ENCODE assay signal across 16 cellular contexts in the genomic region with DNA sequence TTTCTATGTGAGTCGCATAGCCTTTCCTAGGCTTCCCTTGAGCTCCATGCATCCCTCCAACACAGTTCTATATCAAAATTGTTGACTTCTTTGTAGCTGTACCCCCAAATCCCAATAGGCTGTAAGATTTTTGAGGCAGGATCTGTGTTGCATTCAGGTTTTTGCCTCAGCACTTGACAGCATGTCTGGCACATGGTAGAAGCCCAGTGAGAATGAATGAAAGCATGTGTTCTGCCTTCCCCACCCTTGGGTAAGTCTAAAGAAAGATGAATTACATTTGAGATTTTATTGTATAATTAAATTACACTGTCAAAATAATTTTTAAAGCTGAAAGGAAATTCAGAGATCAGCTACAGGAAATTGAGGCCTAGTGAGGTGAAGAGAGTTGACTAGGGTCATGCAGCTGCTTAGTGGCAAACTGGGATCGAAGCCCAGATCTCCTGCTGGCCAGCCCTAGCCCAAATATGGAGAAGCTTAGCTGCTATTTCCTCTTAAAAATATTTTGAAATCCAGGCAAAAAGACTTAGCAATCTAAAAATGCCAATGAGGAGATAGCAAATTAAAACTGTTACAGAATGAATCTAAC.
DNase-seq lines count a peak whose midpoint lies in the region; ATAC-seq, FAIRE-seq and TF ChIP-seq lines count a peak whose summit lies in the region.
"Had no signal": no experiment of that assay in that cellular context is flagged by ENCODE, and none has a peak within 500 bp of the region (broad histone marks: within the 10 kb centered on the region; RNA-seq: fewer than 3 reads in every experiment).

No MANE protein-coding gene starts in this region.

- no peak overlapping the region for H2AK5ac ChIP-seq in IMR-90 (ENCODE audit: low read depth, low read length)

- DNase-seq in IMR-90 (no peak), endothelial cell of umbilical vein (ENCODE audit: low read depth, low spot score) (peak; percentile 50), lower lobe of right lung (no peak), thyroid gland (peak; percentile 5 to 16)
- DNase-seq in NK-92 treated with Interleukin-12 subunit alpha and Interleukin-12 subunit beta, amount 100 ng/mL, for 24 hours (lab: John Stamatoyannopoulos, UW), result no peak
- no peak for DNase-seq in activated CD8-positive, alpha-beta T cell treated with anti-CD3 and anti-CD28 coated beads for 36 hours
- DNase-seq: activated CD4-positive, alpha-beta T cell treated with anti-CD3 and anti-CD28 coated beads, Interleukin-2, amount 10 ng/mL, durations not matched to agents 24 days and 14 days; activated naive CD8-positive, alpha-beta T cell treated with anti-CD3 and anti-CD28 coated beads, Interleukin-2, amount 50 U/mL, for 24 hours; activated T-cell treated with anti-CD3 and anti-CD28 coated beads, Interleukin-2, amount 50 U/mL, for 48 hours; NCI-H2029 treated with DMSO at 0.1 percent for 48 hours; SHP77; sigmoid colon; stimulated activated naive CD4-positive, alpha-beta T cell treated with Interleukin-2 at 50 U/mL for 16 hours; T-helper 9 cell had no signal

- no TSS peak for BruUV-seq in IMR-90 (replicated peaks; lab: Mats Ljungman, UMichigan)
- no TSS peak for BruUV-seq in endothelial cell of umbilical vein (replicated peaks; lab: Mats Ljungman, UMichigan)

- H2BK15ac ChIP-seq in IMR-90 (ENCODE audit: low read depth, low read length), result no peak overlapping the region

- H3K27me3 ChIP-seq in IMR-90 (ENCODE audit: control insufficient read depth, insufficient read depth, low read length) (no peaks in the 10 kb centered on the region), endothelial cell of umbilical vein (ENCODE audit: control insufficient read depth in 2 of 2, insufficient read depth in 2 of 2, low read length in 2 of 2) (no peaks in the 10 kb centered on the region), lower lobe of right lung (ENCODE audit: low read depth) (no peaks in the 10 kb centered on the region), thyroid gland (no peaks in the 10 kb centered on the region)
- H3K27me3 ChIP-seq: sigmoid colon had no signal

- H3K9me3 ChIP-seq in IMR-90 (ENCODE audit: control insufficient read depth, insufficient read depth, low read length) (no peaks in the 10 kb centered on the region), endothelial cell of umbilical vein (replicated peaks; ENCODE audit: control insufficient read depth, insufficient read depth, low read length) (no peaks in the 10 kb centered on the region), lower lobe of right lung (no peaks in the 10 kb centered on the region), thyroid gland (no peaks in the 10 kb centered on the region)
- H3K9me3 ChIP-seq: sigmoid colon had no signal

- H3K23ac ChIP-seq in IMR-90 (ENCODE audit: low read depth, low read length), result no peak overlapping the region

- TF ChIP-seq RAD21 in IMR-90 (IDR thresholded peaks at IDR 0.05; ENCODE audit: low read length), result no peak

- H3K27me3 Mint-ChIP-seq in activated CD8-positive, alpha-beta T cell treated with anti-CD3 and anti-CD28 coated beads for 36 hours, result no peaks in the 10 kb centered on the region
- H3K27me3 Mint-ChIP-seq: activated CD4-positive, alpha-beta T cell treated with anti-CD3 and anti-CD28 coated beads, Interleukin-2, amount 10 ng/mL, durations not matched to agents 24 days and 14 days had no signal

- H3K27ac ChIP-seq in IMR-90 (ENCODE audit: insufficient read depth, low read length) (no peak overlapping the region), endothelial cell of umbilical vein (ENCODE audit: insufficient read depth, low read depth, low read length) (no peak overlapping the region), lower lobe of right lung (no peak overlapping the region), thyroid gland (no peak overlapping the region)
- H3K27ac ChIP-seq: sigmoid colon had no signal

- H3K9ac ChIP-seq in IMR-90 (ENCODE audit: low read depth, low read length), result no peak overlapping the region
- no peak overlapping the region for H3K9ac ChIP-seq in endothelial cell of umbilical vein (replicated peaks; ENCODE audit: extremely low read depth, insufficient read depth, low read length)

- POLR2A ChIA-PET in IMR-90 (lab: Charles Lee; ENCODE audit: unreplicated experiment) (no interaction called here), endothelial cell of umbilical vein (lab: Charles Lee) (no interaction called here)
- POLR2A ChIA-PET in activated CD8-positive, alpha-beta T cell treated with anti-CD3 and anti-CD28 coated beads for 36 hours (lab: Charles Lee), result no interaction called here

- H3K79me1 ChIP-seq in IMR-90 (ENCODE audit: low read depth in 1 of 2, low read length in 2 of 2), result no peaks in the 10 kb centered on the region

- TF ChIP-seq CTCF in IMR-90 (conservative IDR thresholded peaks at IDR 0.05; ENCODE audit: low read depth, low read length) (no peak), endothelial cell of umbilical vein (IDR thresholded peaks at IDR 0.05; ENCODE audit: extremely low read depth in 1 of 2, insufficient read depth in 1 of 2, low read depth in 1 of 2, low read length in 2 of 2) (no peak), lower lobe of right lung (IDR thresholded peaks at IDR 0.05) (no peak), thyroid gland (IDR thresholded peaks at IDR 0.05) (no peak)
- TF ChIP-seq CTCF in activated CD8-positive, alpha-beta T cell treated with anti-CD3 and anti-CD28 coated beads for 36 hours (IDR thresholded peaks at IDR 0.05), result no peak

- FAIRE-seq in endothelial cell of umbilical vein (lab: Jason Lieb, UNC), result no peak

- no peaks in the 10 kb centered on the region for H3K4me1 Mint-ChIP-seq in activated CD8-positive, alpha-beta T cell treated with anti-CD3 and anti-CD28 coated beads for 36 hours (ENCODE audit: low read depth)
- H3K4me1 Mint-ChIP-seq: activated CD4-positive, alpha-beta T cell treated with anti-CD3 and anti-CD28 coated beads, Interleukin-2, amount 10 ng/mL, durations not matched to agents 24 days and 14 days; activated naive CD8-positive, alpha-beta T cell treated with anti-CD3 and anti-CD28 coated beads, Interleukin-2, amount 50 U/mL, for 24 hours had no signal

- H3K4ac ChIP-seq in IMR-90 (ENCODE audit: low read depth, low read length), result no peak overlapping the region

- H3K9me1 ChIP-seq in IMR-90 (ENCODE audit: insufficient read depth, low read length), result no peaks in the 10 kb centered on the region
- H3K9me1 ChIP-seq in endothelial cell of umbilical vein (replicated peaks; ENCODE audit: control insufficient read depth, extremely low read depth, insufficient read depth, low read length), result no peaks in the 10 kb centered on the region

- H3K79me2 ChIP-seq in endothelial cell of umbilical vein (ENCODE audit: control insufficient read depth, insufficient read depth, low read length), result no peaks in the 10 kb centered on the region

- H3K36me3 Mint-ChIP-seq in activated CD8-positive, alpha-beta T cell treated with anti-CD3 and anti-CD28 coated beads for 36 hours (ENCODE audit: low read depth), result no peaks in the 10 kb centered on the region

- H3K4me2 ChIP-seq in IMR-90 (ENCODE audit: low read depth, low read length), result no peak overlapping the region
- no peak overlapping the region for H3K4me2 ChIP-seq in endothelial cell of umbilical vein (ENCODE audit: insufficient read depth, low read length)

- H4K91ac ChIP-seq in IMR-90 (ENCODE audit: insufficient read depth, low read depth, low read length), result no peak overlapping the region

- H2BK20ac ChIP-seq in IMR-90 (ENCODE audit: low read depth, low read length), result no peak overlapping the region

- in situ Hi-C loops in IMR-90 (cut with MboI; ENCODE audit: low sequenced_read_pairs), result no loop called here

- H3K4me3 Mint-ChIP-seq in activated CD8-positive, alpha-beta T cell treated with anti-CD3 and anti-CD28 coated beads for 36 hours, result no peak overlapping the region
- H3K4me3 Mint-ChIP-seq: activated CD4-positive, alpha-beta T cell treated with anti-CD3 and anti-CD28 coated beads, Interleukin-2, amount 10 ng/mL, durations not matched to agents 24 days and 14 days; activated naive CD8-positive, alpha-beta T cell treated with anti-CD3 and anti-CD28 coated beads, Interleukin-2, amount 50 U/mL, for 24 hours had no signal

- H4K5ac ChIP-seq in IMR-90 (ENCODE audit: low read depth, low read length), result no peak overlapping the region

- CTCF ChIA-PET in IMR-90 (lab: Yijun Ruan, JAX), result no interaction called here
- CTCF ChIA-PET in endothelial cell of umbilical vein (lab: Charles Lee), result no interaction called here
- CTCF ChIA-PET in activated CD8-positive, alpha-beta T cell treated with anti-CD3 and anti-CD28 coated beads for 36 hours (lab: Charles Lee), result no interaction called here

- no peak for TF ChIP-seq POLR2A in IMR-90 (IDR thresholded peaks at IDR 0.05; ENCODE audit: low read depth, low read length)
- TF ChIP-seq POLR2A in endothelial cell of umbilical vein (IDR thresholded peaks at IDR 0.05; ENCODE audit: low read depth, low read length), result no peak
- TF ChIP-seq POLR2A in thyroid gland (IDR thresholded peaks at IDR 0.05), result no peak

- intact Hi-C loops in IMR-90 (cut with micrococcal nuclease) (no loop called here), endothelial cell of umbilical vein (cut with micrococcal nuclease) (no loop called here), lower lobe of right lung (cut with DNase I) (no loop called here), thyroid gland (cut with DNase I) (no loop called here)
- intact Hi-C loops in activated CD8-positive, alpha-beta T cell treated with anti-CD3 and anti-CD28 coated beads for 36 hours (cut with micrococcal nuclease), result no loop called here

- H2AFZ ChIP-seq in IMR-90 (replicated peaks; ENCODE audit: low read length, poor library complexity), result no peak overlapping the region
- no peak overlapping the region for H2AFZ ChIP-seq in endothelial cell of umbilical vein (ENCODE audit: low read depth, low read length)

- WGBS in IMR-90 (ENCODE audit: extremely low coverage in 2 of 2, insufficient read length in 1 of 2), 2 experiments, result no CpG with 5 or more reads among the region's 2 CpGs
- WGBS in thyroid gland, 2 donors, result 61 to 74% methylated on average over 2 of the region's 2 CpGs

- dilution Hi-C loops in IMR-90 (cut with HindIII; ENCODE audit: low sequenced_read_pairs, unreplicated experiment) (no loop called here), endothelial cell of umbilical vein (cut with MboI; ENCODE audit: extremely low pct_ligation_motif_present, low sequenced_read_pairs) (no loop called here)

- no peaks in the 10 kb centered on the region for H4K20me1 ChIP-seq in IMR-90 (ENCODE audit: insufficient read depth, low read length)
- no peaks in the 10 kb centered on the region for H4K20me1 ChIP-seq in endothelial cell of umbilical vein (replicated peaks; ENCODE audit: control insufficient read depth, extremely low read depth, insufficient read depth, low read length)

- H3K27ac Mint-ChIP-seq in activated CD8-positive, alpha-beta T cell treated with anti-CD3 and anti-CD28 coated beads for 36 hours, result no peak overlapping the region
- H3K27ac Mint-ChIP-seq: activated CD4-positive, alpha-beta T cell treated with anti-CD3 and anti-CD28 coated beads, Interleukin-2, amount 10 ng/mL, durations not matched to agents 24 days and 14 days; activated naive CD8-positive, alpha-beta T cell treated with anti-CD3 and anti-CD28 coated beads, Interleukin-2, amount 50 U/mL, for 24 hours had no signal

- H3K36me3 ChIP-seq in IMR-90 (ENCODE audit: control insufficient read depth, insufficient read depth, low read length) (no peaks in the 10 kb centered on the region), endothelial cell of umbilical vein (ENCODE audit: control insufficient read depth in 2 of 2, extremely low read depth in 1 of 2, insufficient read depth in 2 of 2, low read length in 2 of 2) (no peaks in the 10 kb centered on the region), lower lobe of right lung (no peaks in the 10 kb centered on the region), thyroid gland (no peaks in the 10 kb centered on the region)
- H3K36me3 ChIP-seq: sigmoid colon had no signal

- H3K4me3 ChIP-seq in IMR-90 (ENCODE audit: insufficient read depth, low read depth, low read length) (no peak overlapping the region), endothelial cell of umbilical vein (replicated peaks in 1 of 3; ENCODE audit: insufficient read depth in 1 of 3, low read depth in 1 of 3, low read length in 3 of 3) (no peak overlapping the region), lower lobe of right lung (no peak overlapping the region), thyroid gland (replicated peaks in 1 of 3) (no peak overlapping the region)
- H3K4me3 ChIP-seq: sigmoid colon had no signal

- no peak overlapping the region for H3K14ac ChIP-seq in IMR-90 (replicated peaks; ENCODE audit: low read depth, low read length)

- H3K9me3 Mint-ChIP-seq in activated CD8-positive, alpha-beta T cell treated with anti-CD3 and anti-CD28 coated beads for 36 hours, result no peaks in the 10 kb centered on the region
- H3K9me3 Mint-ChIP-seq: activated naive CD8-positive, alpha-beta T cell treated with anti-CD3 and anti-CD28 coated beads, Interleukin-2, amount 50 U/mL, for 24 hours had no signal

- H2BK120ac ChIP-seq in IMR-90 (ENCODE audit: low read depth, low read length), result no peak overlapping the region

- H4K8ac ChIP-seq in IMR-90 (ENCODE audit: low read depth in 2 of 2, low read length in 2 of 2), result no peak overlapping the region

- no peak overlapping the region for H3K56ac ChIP-seq in IMR-90 (ENCODE audit: extremely low read depth, insufficient read depth, low read length)

- H3K4me1 ChIP-seq in IMR-90 (ENCODE audit: control insufficient read depth, insufficient read depth, low read length), result no peaks in the 10 kb centered on the region
- no peaks in the 10 kb centered on the region for H3K4me1 ChIP-seq in endothelial cell of umbilical vein (ENCODE audit: control insufficient read depth, extremely low read depth, insufficient read depth, low read length)
- peaks cover 4% of the 10 kb centered on the region for H3K4me1 ChIP-seq in lower lobe of right lung
- H3K4me1 ChIP-seq in thyroid gland, result no peaks in the 10 kb centered on the region

- no peak overlapping the region for H3K18ac ChIP-seq in IMR-90 (ENCODE audit: low read depth, low read length)

- ATAC-seq in IMR-90 (ENCODE audit: low read depth) (peak; percentile 64), lower lobe of right lung (peak; percentile 58 to 63), HG03135 (IDR thresholded peaks at IDR 0.05; ENCODE audit: unreplicated experiment) (no peak)
- no peak for ATAC-seq in activated CD8-positive, alpha-beta T cell treated with anti-CD3 and anti-CD28 coated beads for 36 hours
- ATAC-seq: activated naive CD8-positive, alpha-beta T cell treated with anti-CD3 and anti-CD28 coated beads, Interleukin-2, amount 50 U/mL, for 24 hours; esophagus mucosa had no signal

- H2AK9ac ChIP-seq in IMR-90 (replicated peaks; ENCODE audit: low read depth, low read length, poor library complexity), result no peak overlapping the region

- no peak overlapping the region for H2BK5ac ChIP-seq in IMR-90 (ENCODE audit: low read depth, low read length, poor library complexity, severe bottlenecking)

Comparison
In these comparisons a context has a peak if more than half of its experiments do, and no peak if none do; other contexts are left out.
1. ATAC-seq: peak in IMR-90 (single experiment) and lower lobe of right lung (2 of 2); none in HG03135 (single experiment) and activated CD8-positive, alpha-beta T cell treated with anti-CD3 and anti-CD28 coated beads for 36 hours (single experiment).
2. DNase-seq: peak in endothelial cell of umbilical vein (single experiment) and thyroid gland (2 of 2); none in IMR-90 (single experiment), lower lobe of right lung (single experiment), NK-92 treated with Interleukin-12 subunit alpha and Interleukin-12 subunit beta, amount 100 ng/mL, for 24 hours (single experiment) and activated CD8-positive, alpha-beta T cell treated with anti-CD3 and anti-CD28 coated beads for 36 hours (single experiment).